In the genomic region with DNA sequence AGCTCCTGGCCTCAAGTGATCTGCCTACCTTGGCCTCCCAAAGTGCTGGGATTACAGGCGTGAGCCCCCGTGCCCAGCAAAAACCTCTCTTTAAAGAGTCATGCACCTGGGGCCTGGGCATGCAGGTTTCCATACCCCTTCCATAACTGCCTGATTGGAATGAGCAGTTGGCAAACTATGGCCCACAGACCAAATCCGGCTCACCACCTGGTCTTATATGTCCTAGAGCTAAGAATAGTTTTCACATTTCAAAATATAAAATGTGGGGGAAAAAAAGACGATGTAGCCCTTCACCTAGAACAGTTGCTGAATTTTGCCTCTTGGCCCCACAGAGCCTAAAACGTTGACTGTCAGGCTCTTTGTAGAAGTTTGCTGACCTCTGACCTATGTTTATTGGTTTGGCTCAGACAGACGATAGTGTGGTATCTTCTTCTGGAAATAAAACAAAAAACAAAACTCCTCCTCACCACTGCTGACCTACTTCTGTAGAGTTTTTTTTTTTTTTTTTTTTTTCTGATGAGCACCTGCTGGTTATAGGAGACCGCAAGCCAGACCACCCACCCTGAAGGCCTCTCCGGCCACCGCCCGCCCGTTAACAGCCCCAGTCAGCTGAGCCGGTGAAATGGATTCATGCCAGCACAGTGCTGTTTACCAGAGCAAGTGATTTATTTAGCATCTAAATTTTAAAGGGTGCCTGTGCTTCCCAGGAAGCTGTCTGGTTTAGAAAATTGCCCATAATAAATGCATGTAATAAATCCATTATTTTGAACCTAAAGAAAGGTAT, we compare ENCODE assay signal across 17 cellular contexts. TPM values are rescaled to one million over a fixed set of nuclear protein-coding genes. Genes with fewer than 3 reads are reported as not detected.
"Had no signal": no experiment of that assay in that cellular context is flagged by ENCODE, and none has a peak within 500 bp of the region (broad histone marks: within the 10 kb centered on the region; RNA-seq: fewer than 3 reads in every experiment).

No MANE protein-coding gene starts in this region.

- H3K27ac ChIP-seq: esophagus muscularis mucosa, prostate gland, thyroid gland, vagina had no signal

- ATAC-seq: activated CD4-positive, CD25-positive, alpha-beta regulatory T cell treated with anti-CD3 and anti-CD28 coated beads, Interleukin-2, amount 50 U/mL, for 24 hours; activated CD8-positive, alpha-beta memory T cell treated with anti-CD3 and anti-CD28 coated beads, Interleukin-2, amount 10 ng/mL, durations not matched to agents 7 days and 5 days; left lobe of liver; natural killer cell had no signal

- H3K9me3 ChIP-seq: esophagus muscularis mucosa, prostate gland, thyroid gland, vagina had no signal

- H3K4me1 ChIP-seq: esophagus muscularis mucosa, prostate gland, thyroid gland, vagina had no signal

- H3K4me3 ChIP-seq: esophagus muscularis mucosa, prostate gland, thyroid gland, vagina had no signal

- H3K27me3 ChIP-seq: thyroid gland, vagina had no signal

- DNase-seq: activated CD4-positive, alpha-beta T cell treated with anti-CD3 and anti-CD28 coated beads, Interleukin-2, amount 50 U/mL, for 48 hours; activated CD8-positive, alpha-beta memory T cell treated with anti-CD3 and anti-CD28 coated beads, Interleukin-2, amount 10 ng/mL, durations not matched to agents 7 days and 5 days; activated effector memory CD4-positive, alpha-beta T cell treated with anti-CD3 and anti-CD28 coated beads, Interleukin-2, amount 50 U/mL, for 16 hours; activated naive CD8-positive, alpha-beta T cell treated with anti-CD3 and anti-CD28 coated beads, Interleukin-2, amount 10 ng/mL, durations not matched to agents 7 days and 5 days; activated T-cell treated with anti-CD3 and anti-CD28 coated beads, Interleukin-2, amount 50 U/mL, for 24 hours; anterior cingulate cortex; foreskin fibroblast; natural killer cell; occipital lobe; stimulated activated CD4-positive, alpha-beta T cell treated with anti-CD3 and anti-CD28 coated beads, Interleukin-4, amount 100 ng/mL, for 1 hour; thyroid gland had no signal

- H3K36me3 ChIP-seq: esophagus muscularis mucosa, prostate gland, thyroid gland, vagina had no signal

RNA-seq across cellular contexts. Expression of a gene that starts 33.5 kb away (rescaled TPM):
- total RNA-seq: activated CD8-positive, alpha-beta memory T cell treated with anti-CD3 and anti-CD28 coated beads, Interleukin-2, amount 10 ng/mL, durations not matched to agents 7 days and 5 days; dermis microvascular lymphatic vessel endothelial cell; natural killer cell had no signal
